ENCODE assay signal across 8 cellular contexts in the genomic region with DNA sequence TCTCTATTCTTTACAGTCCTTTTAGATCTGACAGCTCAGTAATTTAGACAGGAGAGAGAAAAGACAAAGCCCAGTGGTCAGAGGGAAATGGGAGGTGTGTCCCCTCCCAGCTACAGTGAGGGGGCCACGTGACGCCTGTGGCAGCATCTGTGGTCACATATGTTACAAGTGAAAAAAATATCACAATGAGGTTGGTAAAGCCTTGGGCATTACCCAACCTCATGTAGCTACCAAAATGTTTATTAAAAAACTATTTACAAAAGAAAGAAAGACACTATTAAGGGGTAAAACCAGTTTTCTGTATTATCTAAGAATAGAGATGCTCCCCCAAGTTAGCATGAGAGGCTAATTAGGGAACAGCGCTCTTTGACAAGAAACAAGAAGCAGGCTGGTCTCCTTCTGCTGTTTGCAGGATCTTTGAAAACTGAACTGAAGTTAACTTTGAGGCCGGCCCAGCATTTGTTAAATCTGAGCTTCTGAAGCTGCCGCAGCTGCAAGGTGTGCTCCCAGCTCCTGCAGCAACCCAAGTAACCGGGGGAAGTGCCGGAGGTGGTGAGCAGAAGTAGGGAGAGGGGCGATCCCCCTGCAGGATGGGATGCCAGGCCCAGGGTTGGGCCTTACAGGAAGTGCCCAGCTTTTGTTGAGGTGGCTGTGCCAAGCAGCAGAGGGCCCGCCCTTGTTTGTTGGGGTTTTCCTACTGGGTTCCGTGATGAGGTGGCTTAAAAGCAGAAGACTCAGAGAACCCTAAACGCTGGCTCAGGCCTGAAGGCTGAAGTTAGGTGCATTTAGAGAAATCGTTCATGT. TPM values are rescaled to one million over a fixed set of nuclear protein-coding genes. Genes with fewer than 3 reads are reported as not detected.
DNase-seq lines count a peak whose midpoint lies in the region; ATAC-seq lines count a peak whose summit lies in the region.

No MANE protein-coding gene starts in this region.

- POLR2A ChIA-PET in activated CD4-positive, alpha-beta memory T cell treated with anti-CD3 and anti-CD28 coated beads, Interleukin-2, amount 10 ng/mL, durations not matched to agents 7 days and 5 days (lab: Charles Lee) = interaction anchor here (0.6 to 5.4 kb wide), 30 partner anchors 9 to 1241 kb away, joined by 3 to 172 read pairs (median 4); a partner anchor contains a TSS

- peak overlapping the region; percentile 73 for H3K4me3 Mint-ChIP-seq in activated CD4-positive, alpha-beta memory T cell treated with anti-CD3 and anti-CD28 coated beads, Interleukin-2, amount 10 ng/mL, durations not matched to agents 7 days and 5 days

- CTCF ChIA-PET in activated CD4-positive, alpha-beta memory T cell treated with anti-CD3 and anti-CD28 coated beads, Interleukin-2, amount 10 ng/mL, durations not matched to agents 7 days and 5 days (lab: Charles Lee) = interaction anchor here (1.1 to 6.4 kb wide), 10 partner anchors 8 to 900 kb away, joined by 3 to 61 read pairs (median 5); a partner anchor contains a TSS

- no peak overlapping the region for H3K4me3 ChIP-seq in Jurkat, Clone E6-1 (ENCODE audit: low read length)

- H3K36me3 Mint-ChIP-seq in activated CD4-positive, alpha-beta memory T cell treated with anti-CD3 and anti-CD28 coated beads, Interleukin-2, amount 10 ng/mL, durations not matched to agents 7 days and 5 days (ENCODE audit: low read depth) = peaks cover 3% of the 10 kb centered on the region

- H3K9me3 Mint-ChIP-seq in activated CD4-positive, alpha-beta memory T cell treated with anti-CD3 and anti-CD28 coated beads, Interleukin-2, amount 10 ng/mL, durations not matched to agents 7 days and 5 days = no peaks in the 10 kb centered on the region

- peak overlapping the region; percentile 99 for H3K27ac Mint-ChIP-seq in activated CD4-positive, alpha-beta memory T cell treated with anti-CD3 and anti-CD28 coated beads, Interleukin-2, amount 10 ng/mL, durations not matched to agents 7 days and 5 days

- no peaks in the 10 kb centered on the region for H3K27me3 Mint-ChIP-seq in activated CD4-positive, alpha-beta memory T cell treated with anti-CD3 and anti-CD28 coated beads, Interleukin-2, amount 10 ng/mL, durations not matched to agents 7 days and 5 days

- DNase-seq in DMS 273 treated with DMSO at 0.1 percent for 48 hours (lab: John Stamatoyannopoulos, UW) = peak; percentile 43
- peak; percentile 48 for DNase-seq in Jurkat, Clone E6-1 (ENCODE audit: low read depth, low spot score)
- DNase-seq in activated CD4-positive, alpha-beta memory T cell treated with anti-CD3 and anti-CD28 coated beads, Interleukin-2, amount 10 ng/mL, durations not matched to agents 7 days and 5 days = peak; percentile 85
- peak; percentile 35 for DNase-seq in globus pallidus (ENCODE audit: low spot score)
- peak; percentile 44 for DNase-seq in stimulated activated CD4-positive, alpha-beta T cell treated with anti-CD3 and anti-CD28 coated beads, Interleukin-2, amount 100 ng/mL, for 4 hours (ENCODE audit: low read depth)
- no peak for DNase-seq in superior temporal gyrus (ENCODE audit: extremely low spot score)
- DNase-seq in dedifferentiated amniotic fluid mesenchymal stem cell (ENCODE audit: extremely low spot score) = no peak

- H3K4me1 Mint-ChIP-seq in activated CD4-positive, alpha-beta memory T cell treated with anti-CD3 and anti-CD28 coated beads, Interleukin-2, amount 10 ng/mL, durations not matched to agents 7 days and 5 days = peaks cover 71% of the 10 kb centered on the region

- peak; percentile 76 for ATAC-seq in GM21381 (IDR thresholded peaks at IDR 0.05; ENCODE audit: unreplicated experiment)

RNA-seq across cellular contexts. Expression of a gene that starts 42.6 kb away (rescaled TPM):
- 14.7 TPM for polyA plus RNA-seq in Jurkat, Clone E6-1 (2012; ENCODE audit: insufficient read depth, insufficient read length)
- 10 to 100 TPM; 38.9 to 39.8 TPM for total RNA-seq in activated CD4-positive, alpha-beta memory T cell treated with anti-CD3 and anti-CD28 coated beads, Interleukin-2, amount 10 ng/mL, durations not matched to agents 7 days and 5 days

Comparison
In these comparisons a context has a peak if more than half of its experiments do, and no peak if none do; other contexts are left out.
1. DNase-seq: peak in DMS 273 treated with DMSO at 0.1 percent for 48 hours (single experiment), Jurkat, Clone E6-1 (single experiment), activated CD4-positive, alpha-beta memory T cell treated with anti-CD3 and anti-CD28 coated beads, Interleukin-2, amount 10 ng/mL, durations not matched to agents 7 days and 5 days (single experiment), globus pallidus (single experiment) and stimulated activated CD4-positive, alpha-beta T cell treated with anti-CD3 and anti-CD28 coated beads, Interleukin-2, amount 100 ng/mL, for 4 hours (single experiment); none in superior temporal gyrus (single experiment) and dedifferentiated amniotic fluid mesenchymal stem cell (single experiment).